In genomic region chr22:19832476-19833108, GRCh38 we compare ENCODE assay signal across 1 cellular context.
TF ChIP-seq lines count a peak whose summit lies in the region.

No MANE protein-coding gene starts in this region.

TF ChIP-seq in K562, 482 proteins besides CTCF, POLR2A, EP300 and RAD21 (continued from another document and continues in another):
- no peak for TF ChIP-seq ZNF518B (CRISPR knock-in tag; IDR thresholded peaks at IDR 0.05)
- TF ChIP-seq RBM39 (optimal IDR thresholded peaks at IDR 0.05; ENCODE audit: low read depth, low read length): no peak
- TF ChIP-seq LEF1 (IDR thresholded peaks at IDR 0.05): no peak
- TF ChIP-seq ZC3H4 (CRISPR knock-in tag; IDR thresholded peaks at IDR 0.05; ENCODE audit: borderline replicate concordance): no peak
- no peak for TF ChIP-seq HNRNPH1 (optimal IDR thresholded peaks at IDR 0.05; ENCODE audit: low read depth, low read length)
- 0 out of 2 replicates have a peak, but pooled peaks have one; percentile 42 for TF ChIP-seq ZNF224 (CRISPR knock-in tag; IDR thresholded peaks at IDR 0.05)
- TF ChIP-seq ZNF217 (CRISPR knock-in tag; IDR thresholded peaks at IDR 0.05): no peak
- no peak for TF ChIP-seq XRCC3 (IDR thresholded peaks at IDR 0.05)
- no peak for TF ChIP-seq ZNF609 (CRISPR knock-in tag; IDR thresholded peaks at IDR 0.05; ENCODE audit: borderline replicate concordance)
- no peak for TF ChIP-seq ZNF583 (CRISPR knock-in tag; IDR thresholded peaks at IDR 0.05)
- TF ChIP-seq SUPT5H (IDR thresholded peaks at IDR 0.05): no peak
- TF ChIP-seq NEUROD1 (IDR thresholded peaks at IDR 0.05; ENCODE audit: borderline replicate concordance, low read depth, low read length, partially characterized antibody): no peak
- 0 out of 2 replicates have a peak, but pooled peaks have one; percentile 14 for TF ChIP-seq MAX (CRISPR knock-in tag; IDR thresholded peaks at IDR 0.05)
- no peak for TF ChIP-seq MGA (IDR thresholded peaks at IDR 0.05)
- TF ChIP-seq GTF3C2 (IDR thresholded peaks at IDR 0.05; ENCODE audit: borderline replicate concordance, extremely low read depth, insufficient read length): no peak
- TF ChIP-seq NFIC (IDR thresholded peaks at IDR 0.05): no peak
- no peak for TF ChIP-seq E2F4 (CRISPR knock-in tag; IDR thresholded peaks at IDR 0.05; ENCODE audit: low read depth)
- no peak for TF ChIP-seq ZNF512 (tag; IDR thresholded peaks at IDR 0.05)
- no peak for TF ChIP-seq MAFK (IDR thresholded peaks at IDR 0.05; ENCODE audit: low read length)
- TF ChIP-seq ELK1 (CRISPR knock-in tag; IDR thresholded peaks at IDR 0.05): no peak
- TF ChIP-seq SRSF3 (IDR thresholded peaks at IDR 0.05; ENCODE audit: insufficient read depth, low read length): no peak
- no peak for TF ChIP-seq ZNF76 (CRISPR knock-in tag; IDR thresholded peaks at IDR 0.05; ENCODE audit: borderline replicate concordance)
- no peak for TF ChIP-seq CREM (IDR thresholded peaks at IDR 0.05; ENCODE audit: low read depth)
- TF ChIP-seq PTBP1 (IDR thresholded peaks at IDR 0.05; ENCODE audit: low read depth, low read length): no peak
- TF ChIP-seq ZNF12 (CRISPR knock-in tag; IDR thresholded peaks at IDR 0.05): no peak; the same call in 1 of the 2 replicates
- no peak for TF ChIP-seq ETS2 (tag; IDR thresholded peaks at IDR 0.05; ENCODE audit: borderline replicate concordance, poor library complexity, severe bottlenecking)
